ENCODE assay signal across 10 cellular contexts in the genomic region with DNA sequence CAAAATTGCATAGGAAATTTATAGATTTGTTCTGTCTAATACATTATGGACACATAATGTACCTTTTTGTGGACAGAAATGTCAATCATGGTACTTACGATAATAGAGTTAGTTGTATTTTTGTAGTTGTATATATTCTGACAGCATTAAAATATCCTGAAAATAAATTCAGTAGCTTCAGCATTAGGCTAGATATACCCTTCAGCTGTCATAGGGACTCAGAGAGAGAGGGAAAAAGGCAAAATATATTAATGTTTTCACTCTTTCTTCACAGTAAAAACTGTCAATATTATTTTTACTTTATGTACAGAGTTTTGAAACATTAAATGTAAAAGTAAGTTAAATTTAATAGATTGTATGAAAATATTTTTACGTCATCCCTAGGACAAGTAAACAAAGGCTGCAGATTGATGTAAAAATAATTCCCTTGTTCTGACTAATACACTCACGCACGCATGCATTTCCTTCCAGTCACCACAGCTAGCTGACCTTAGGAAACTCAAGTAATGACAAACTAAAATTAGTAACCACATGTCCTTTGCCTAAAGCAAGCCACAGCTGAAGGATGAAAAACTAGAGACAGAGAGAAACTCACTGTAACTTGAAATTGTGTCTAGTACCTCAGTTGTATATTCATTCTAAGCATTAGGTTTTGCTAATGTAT.
DNase-seq lines count a peak whose midpoint lies in the region; ATAC-seq and TF ChIP-seq lines count a peak whose summit lies in the region.
"Had no signal": no experiment of that assay in that cellular context is flagged by ENCODE, and none has a peak within 500 bp of the region (broad histone marks: within the 10 kb centered on the region; RNA-seq: fewer than 3 reads in every experiment).

No MANE protein-coding gene starts in this region.

- H3K27me3 ChIP-seq in transverse colon (no peaks in the 10 kb centered on the region), esophagus squamous epithelium (no peaks in the 10 kb centered on the region)
- H3K27me3 ChIP-seq: neutrophil, stomach had no signal

- ATAC-seq in HG02763 (IDR thresholded peaks at IDR 0.05; ENCODE audit: unreplicated experiment): no peak

- H3K9me3 ChIP-seq in transverse colon (no peaks in the 10 kb centered on the region), esophagus squamous epithelium (no peaks in the 10 kb centered on the region)
- H3K9me3 ChIP-seq: neutrophil, stomach had no signal

- POLR2A ChIA-PET in AG04449 (lab: Yijun Ruan, JAX): no interaction called here

- CTCF ChIA-PET in AG04449 (lab: Yijun Ruan, JAX): no interaction called here

- in situ Hi-C loops in transverse colon (cut with MboI; ENCODE audit: low pct_ligation_motif_present in 1 of 4, low pct_unique_long_range_greater_than_20kb in 1 of 4, low sequenced_read_pairs in 3 of 4): no loop called here

- WGBS in transverse colon (ENCODE audit: low coverage in 1 of 2), 2 donors: 56 to 58% methylated on average over 4 of the region's 4 CpGs
- 14 to 28% methylated on average over 4 of the region's 4 CpGs for WGBS in esophagus squamous epithelium, 2 donors

- intact Hi-C loops in transverse colon (cut with DNase I; ENCODE audit: low total_unique reads): no loop called here
- intact Hi-C loops in esophagus squamous epithelium (cut with DNase I): no loop called here

- no peak for TF ChIP-seq POLR2A in transverse colon (IDR thresholded peaks at IDR 0.05)
- TF ChIP-seq POLR2A in esophagus squamous epithelium (IDR thresholded peaks at IDR 0.05): no peak

- H3K4me3 ChIP-seq in AG04449 (ENCODE audit: low read depth, low read length) (no peak overlapping the region), transverse colon (no peak overlapping the region), esophagus squamous epithelium (no peak overlapping the region)
- H3K4me3 ChIP-seq: stomach had no signal

- peak; percentile 89 for DNase-seq in AG04449 (ENCODE audit: low read depth, low spot score)
- peak; percentile 57 to 61 for DNase-seq in Kasumi-1 (lab: John Stamatoyannopoulos, UW)
- peak; percentile 77 for DNase-seq in brain pericyte (ENCODE audit: low read depth, low spot score)
- DNase-seq in left kidney (ENCODE audit: low read depth, low spot score): peak; percentile 17
- no peak for DNase-seq in activated CD4-positive, alpha-beta T cell treated with anti-CD3 and anti-CD28 coated beads for 4 hours
- no peak for DNase-seq in transverse colon
- no peak for DNase-seq in esophagus squamous epithelium (lab: John Stamatoyannopoulos, UW)
- DNase-seq: stomach had no signal

- TF ChIP-seq CTCF in AG04449 (IDR thresholded peaks at IDR 0.05; ENCODE audit: insufficient read depth, low read length, missing control alignments) (no peak), transverse colon (IDR thresholded peaks at IDR 0.05) (no peak), esophagus squamous epithelium (IDR thresholded peaks at IDR 0.05) (no peak)

- no peak for TF ChIP-seq EP300 in transverse colon (IDR thresholded peaks at IDR 0.05; ENCODE audit: low read depth)

- H3K4me1 ChIP-seq in transverse colon (no peaks in the 10 kb centered on the region), esophagus squamous epithelium (peaks cover 0 to 5% (median 0%) of the 10 kb centered on the region in 3 donors)

- H3K27ac ChIP-seq in transverse colon (no peak overlapping the region), esophagus squamous epithelium (peak overlapping the region in 1 of 4 donors; percentile 15)
- H3K27ac ChIP-seq: neutrophil had no signal

- no peaks in the 10 kb centered on the region for H3K36me3 ChIP-seq in transverse colon
- H3K36me3 ChIP-seq in esophagus squamous epithelium: no peaks in the 10 kb centered on the region
- H3K36me3 ChIP-seq: neutrophil, stomach had no signal

Comparison
In these comparisons a context has a peak if more than half of its experiments do, and no peak if none do; other contexts are left out.
1. DNase-seq: peak in AG04449 (single experiment), Kasumi-1 (2 of 2), brain pericyte (single experiment) and left kidney (single experiment); none in activated CD4-positive, alpha-beta T cell treated with anti-CD3 and anti-CD28 coated beads for 4 hours (0 of 2), transverse colon (single experiment) and esophagus squamous epithelium (single experiment).